In the genomic region with DNA sequence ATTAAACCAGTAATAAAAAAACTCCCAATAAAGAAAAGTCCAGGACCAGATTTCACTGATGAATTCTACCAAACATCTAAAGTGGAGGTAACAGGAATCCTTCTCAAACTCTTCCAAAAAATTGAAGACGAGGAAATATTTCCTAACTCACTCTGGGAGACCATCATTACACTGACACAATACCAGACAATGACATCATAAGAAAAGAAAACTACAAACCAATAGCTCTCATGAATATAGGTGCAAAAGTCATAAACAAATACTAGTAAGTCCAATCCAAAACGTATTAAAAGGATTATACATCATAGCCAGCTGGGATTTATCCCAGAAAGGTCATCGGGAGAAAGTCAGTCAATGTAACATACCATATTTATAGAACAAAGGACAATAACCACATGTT, we compare ENCODE assay signal across 7 cellular contexts.
"Had no signal": no experiment of that assay in that cellular context is flagged by ENCODE, and none has a peak within 500 bp of the region (broad histone marks: within the 10 kb centered on the region; RNA-seq: fewer than 3 reads in every experiment).

No MANE protein-coding gene starts in this region.

- H3K9me3 Mint-ChIP-seq: IgD-negative memory B cell had no signal

- H3K4me1 Mint-ChIP-seq: IgD-negative memory B cell had no signal

- H3K4me3 Mint-ChIP-seq: IgD-negative memory B cell had no signal

- H3K4me3 ChIP-seq: K562 had no signal

- H3K36me3 Mint-ChIP-seq: IgD-negative memory B cell had no signal

- ATAC-seq: K562 had no signal

- DNase-seq: IMR-90, KBM-7, KG1 had no signal

- H3K27ac ChIP-seq: HL-60 had no signal

- FAIRE-seq: HTR-8/SVneo, K562 had no signal

- H3K27ac Mint-ChIP-seq: IgD-negative memory B cell had no signal
